ENCODE assay signal across 8 cellular contexts in genomic region chr10:73744690-73744994, GRCh38. TPM values are rescaled to one million over a fixed set of nuclear protein-coding genes. Genes with fewer than 3 reads are reported as not detected.
A peak's percentile ranks its signal among the peaks of the same experiment; 100 is the strongest.
DNase-seq lines count a peak whose midpoint lies in the region; ATAC-seq lines count a peak whose summit lies in the region.

No MANE protein-coding gene starts in this region.

- peak overlapping the region; percentile 99 to 100 (median 100) for H3K27ac Mint-ChIP-seq in CD4-positive, CD25-positive, alpha-beta regulatory T cell
- peak overlapping the region; percentile 100 for H3K27ac Mint-ChIP-seq in T-helper 17 cell

- H3K4me1 Mint-ChIP-seq in CD4-positive, CD25-positive, alpha-beta regulatory T cell, result peaks cover 12 to 46% (median 33%) of the 10 kb centered on the region in 4 donors
- peaks cover 24% of the 10 kb centered on the region for H3K4me1 Mint-ChIP-seq in T-helper 17 cell

- peaks cover 0 to 2% (median 0%) of the 10 kb centered on the region in 7 donors for H3K9me3 Mint-ChIP-seq in CD4-positive, CD25-positive, alpha-beta regulatory T cell

- H3K27me3 ChIP-seq in CD4-positive, CD25-positive, alpha-beta regulatory T cell (ENCODE audit: control insufficient read depth, insufficient read depth, low read length), result no peaks in the 10 kb centered on the region

- H3K36me3 Mint-ChIP-seq in CD4-positive, CD25-positive, alpha-beta regulatory T cell, result peaks cover 7% of the 10 kb centered on the region
- peaks cover 5% of the 10 kb centered on the region for H3K36me3 Mint-ChIP-seq in T-helper 17 cell (ENCODE audit: low read depth)

- ATAC-seq in CD4-positive, CD25-positive, alpha-beta regulatory T cell (ENCODE audit: low read depth in 2 of 2), result no peak
- ATAC-seq in GM19397 (IDR thresholded peaks at IDR 0.05; ENCODE audit: unreplicated experiment), result peak; percentile 11
- peak; percentile 25 for ATAC-seq in HG03460 (IDR thresholded peaks at IDR 0.05; ENCODE audit: unreplicated experiment)
- peak; percentile 42 for ATAC-seq in T-helper 17 cell
- ATAC-seq in GM18870 (IDR thresholded peaks at IDR 0.05; ENCODE audit: unreplicated experiment), result no peak

- peak overlapping the region; percentile 98 for H3K27ac ChIP-seq in CD4-positive, CD25-positive, alpha-beta regulatory T cell (ENCODE audit: insufficient read depth, low read length, poor library complexity, severe bottlenecking)

- peak in 2 of 3 donors; percentile 30 to 66 for DNase-seq in CD4-positive, CD25-positive, alpha-beta regulatory T cell
- DNase-seq in T-helper 17 cell, result peak in 2 of 3 donors; percentile 29 to 41
- peak; percentile 43 to 76 for DNase-seq in T47D (ENCODE audit: low read depth in 1 of 2, low spot score in 1 of 2)
- peak; percentile 66 for DNase-seq in kidney tubule cell (ENCODE audit: low spot score)
- DNase-seq in stimulated activated CD4-positive, alpha-beta T cell treated with anti-CD3 and anti-CD28 coated beads, Interleukin-4, amount 100 ng/mL, for 48 hours (ENCODE audit: low read depth in 2 of 2), result peak; percentile 52 to 61

- H3K4me3 Mint-ChIP-seq in CD4-positive, CD25-positive, alpha-beta regulatory T cell, result peak overlapping the region; percentile 96 to 100 (median 100)
- peak overlapping the region; percentile 100 for H3K4me3 Mint-ChIP-seq in T-helper 17 cell

- H3K36me3 ChIP-seq in CD4-positive, CD25-positive, alpha-beta regulatory T cell (ENCODE audit: control insufficient read depth, insufficient read depth, low read length), result peaks cover 11% of the 10 kb centered on the region

- H3K27me3 Mint-ChIP-seq in CD4-positive, CD25-positive, alpha-beta regulatory T cell, result no peaks in the 10 kb centered on the region
- H3K27me3 Mint-ChIP-seq in T-helper 17 cell, result no peaks in the 10 kb centered on the region

- in situ Hi-C loops in T47D (cut with HindIII; ENCODE audit: low pct_unique_long_range_greater_than_20kb, low sequenced_read_pairs), result no loop called here

- peak overlapping the region; percentile 96 for H3K4me3 ChIP-seq in CD4-positive, CD25-positive, alpha-beta regulatory T cell (ENCODE audit: low read depth, low read length)

- peaks cover 37% of the 10 kb centered on the region for H3K4me1 ChIP-seq in CD4-positive, CD25-positive, alpha-beta regulatory T cell (ENCODE audit: control insufficient read depth, insufficient read depth, low read length, poor library complexity, severe bottlenecking)

- H3K9me3 ChIP-seq in CD4-positive, CD25-positive, alpha-beta regulatory T cell (ENCODE audit: control insufficient read depth in 2 of 2, low read length in 2 of 2), result no peaks in the 10 kb centered on the region
- no peaks in the 10 kb centered on the region for H3K9me3 ChIP-seq in T-helper 17 cell (ENCODE audit: control insufficient read depth, low read length, poor library complexity, severe bottlenecking)

RNA-seq across cellular contexts. Expression of gene SEC24C, which starts 0.5 kb away (rescaled TPM):
- total RNA-seq in CD4-positive, CD25-positive, alpha-beta regulatory T cell, result 78.2 TPM
- 10 to 100 TPM; 30.2 to 39.3 (median 36.9) TPM for polyA plus RNA-seq in CD4-positive, CD25-positive, alpha-beta regulatory T cell
- 10 to 100 TPM; 85.0 to 85.5 TPM for total RNA-seq in T-helper 17 cell

RNA-seq across cellular contexts. Expression of gene CHCHD1, which starts 37.2 kb away (rescaled TPM):
- total RNA-seq in CD4-positive, CD25-positive, alpha-beta regulatory T cell, result 6.3 TPM
- polyA plus RNA-seq in CD4-positive, CD25-positive, alpha-beta regulatory T cell, result 10 to 100 TPM; 63.6 to 79.3 (median 70.0) TPM
- total RNA-seq in T-helper 17 cell, result 1 to 10 TPM; 6.6 to 7.6 TPM

RNA-seq across cellular contexts. Expression of gene ZSWIM8, which starts 40.8 kb away (rescaled TPM):
- total RNA-seq in CD4-positive, CD25-positive, alpha-beta regulatory T cell, result 95.5 TPM
- 10 to 100 TPM in 3 of 4 donors, 1 to 10 TPM in 1; 6.0 to 14.9 (median 11.8) TPM for polyA plus RNA-seq in CD4-positive, CD25-positive, alpha-beta regulatory T cell
- 10 to 100 TPM; 71.7 to 74.7 TPM for total RNA-seq in T-helper 17 cell

RNA-seq across cellular contexts. Expression of gene AGAP5, which starts 46.7 kb away (rescaled TPM):
- 9.8 TPM for total RNA-seq in CD4-positive, CD25-positive, alpha-beta regulatory T cell
- under 1 TPM in 2 of 4 donors, not detected in 2; 0.07 to 0.18 TPM for polyA plus RNA-seq in CD4-positive, CD25-positive, alpha-beta regulatory T cell
- 1 to 10 TPM; 7.7 to 8.2 TPM for total RNA-seq in T-helper 17 cell

Comparison
In these comparisons a context has a peak if more than half of its experiments do, and no peak if none do; other contexts are left out.
1. ATAC-seq: peak in GM19397 (single experiment), HG03460 (single experiment) and T-helper 17 cell (single experiment); none in CD4-positive, CD25-positive, alpha-beta regulatory T cell (0 of 2) and GM18870 (single experiment).
2. Peak in every context shown above with its lines, with median percentiles within 50 percentile points of each other: DNase-seq.